In the genomic region with DNA sequence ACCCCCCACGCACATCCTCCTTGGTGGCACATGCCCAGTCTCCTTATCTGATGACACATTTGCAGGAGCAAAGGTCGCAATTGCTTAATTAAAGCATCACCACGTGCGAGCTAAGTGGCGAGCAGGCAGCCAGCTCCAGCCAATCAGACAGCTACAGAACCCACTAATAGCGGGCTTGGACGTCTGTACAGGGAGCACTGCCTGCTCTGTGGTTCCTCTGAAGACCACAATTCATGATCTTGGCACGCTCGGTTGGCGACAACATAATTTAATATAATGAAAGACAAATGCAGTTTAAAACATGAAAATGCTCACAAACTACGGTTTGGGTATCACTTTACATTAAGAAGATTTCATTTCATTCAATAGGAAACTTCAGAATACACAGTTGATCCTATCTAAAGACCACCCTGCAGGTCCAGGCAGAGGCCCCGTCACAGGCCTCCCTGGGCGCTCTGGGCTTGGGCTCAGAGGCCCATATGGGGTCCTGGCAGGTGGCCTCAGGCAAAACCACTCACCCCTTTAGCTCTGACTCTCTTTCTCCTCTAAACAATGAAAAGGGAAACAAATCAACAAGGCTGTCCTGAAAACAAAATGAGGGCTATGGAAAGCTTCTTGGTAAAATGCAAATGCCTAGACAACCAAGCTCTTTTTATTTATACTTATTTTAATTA, we compare ENCODE assay signal across 11 cellular contexts. TPM values are rescaled to one million over a fixed set of nuclear protein-coding genes. Genes with fewer than 3 reads are reported as not detected.
DNase-seq lines count a peak whose midpoint lies in the region; ATAC-seq, FAIRE-seq and TF ChIP-seq lines count a peak whose summit lies in the region.
"Had no signal": no experiment of that assay in that cellular context is flagged by ENCODE, and none has a peak within 500 bp of the region (broad histone marks: within the 10 kb centered on the region; RNA-seq: fewer than 3 reads in every experiment).

No MANE protein-coding gene starts in this region.

- H3K36me3 ChIP-seq in kidney (ENCODE audit: control insufficient read depth in 1 of 2, insufficient read depth in 2 of 2, low read length in 2 of 2) (no peaks in the 10 kb centered on the region), left ventricle myocardium inferior (no peaks in the 10 kb centered on the region)
- H3K36me3 ChIP-seq: BE2C had no signal

- no peak overlapping the region for H3K4me3 ChIP-seq in HL-60 (replicated peaks; ENCODE audit: insufficient read depth, low read length)
- H3K4me3 ChIP-seq in kidney (ENCODE audit: low read length in 2 of 2) = no peak overlapping the region
- no peak overlapping the region for H3K4me3 ChIP-seq in left ventricle myocardium inferior

- POLR2A ChIA-PET in GM10248 (lab: Yijun Ruan, JAX) = interaction anchor here (6.0 kb wide), 1 partner anchor 10 kb away, joined by 39 read pairs; a partner anchor contains a TSS

- peak; percentile 41 for DNase-seq in A172 (ENCODE audit: low spot score)
- peak; percentile 94 to 97 for DNase-seq in HL-60 (ENCODE audit: low read depth in 1 of 2, low spot score in 1 of 2)
- DNase-seq in left colon = peak; percentile 47 to 65
- DNase-seq in kidney = no peak
- DNase-seq in GM10248 (ENCODE audit: extremely low spot score) = no peak
- DNase-seq in left ventricle myocardium inferior = no peak
- DNase-seq: BE2C; left cardiac atrium; stimulated activated CD4-positive, alpha-beta T cell treated with anti-CD3 and anti-CD28 coated beads, Interleukin-4, amount 100 ng/mL, for 24 hours had no signal

- CTCF ChIA-PET in GM10248 (lab: Yijun Ruan, JAX) = interaction anchor here (1.0 to 2.9 kb wide), 6 partner anchors 9 to 136 kb away, joined by 4 to 14 read pairs (median 6); a partner anchor contains a TSS

- ATAC-seq in left colon (peak; percentile 28), GM21515 (IDR thresholded peaks at IDR 0.05; ENCODE audit: unreplicated experiment) (no peak)

- peak overlapping the region; percentile 94 for H3K27ac ChIP-seq in HL-60 (replicated peaks)
- H3K27ac ChIP-seq in VCaP = peak overlapping the region; percentile 5; the same call in 1 of the 2 replicates
- H3K27ac ChIP-seq in kidney (ENCODE audit: low read depth in 2 of 2, low read length in 2 of 2) = no peak overlapping the region
- H3K27ac ChIP-seq in left ventricle myocardium inferior (replicated peaks) = no peak overlapping the region

- H3K4me1 ChIP-seq in kidney (ENCODE audit: control insufficient read depth in 1 of 2, insufficient read depth in 1 of 2, low read depth in 1 of 2, low read length in 2 of 2) = peaks cover 18 to 37% of the 10 kb centered on the region in 2 donors
- H3K4me1 ChIP-seq in left ventricle myocardium inferior = peaks cover 84% of the 10 kb centered on the region

- no peak for TF ChIP-seq CTCF in HL-60 (IDR thresholded peaks at IDR 0.05; ENCODE audit: insufficient read depth, low read length)
- no peak for TF ChIP-seq CTCF in VCaP (conservative IDR thresholded peaks at IDR 0.05)
- TF ChIP-seq CTCF in kidney (IDR thresholded peaks at IDR 0.05; ENCODE audit: borderline replicate concordance, extremely low read depth, insufficient read depth) = no peak
- TF ChIP-seq CTCF in GM10248 (IDR thresholded peaks at IDR 0.05; ENCODE audit: control extremely low read depth, extremely low read depth, low read depth, missing control alignments) = no peak
- TF ChIP-seq CTCF in left ventricle myocardium inferior (IDR thresholded peaks at IDR 0.05; ENCODE audit: borderline replicate concordance) = no peak

- H3K27me3 ChIP-seq in HL-60 (ENCODE audit: insufficient read depth, poor library complexity, severe bottlenecking) (no peaks in the 10 kb centered on the region), left ventricle myocardium inferior (ENCODE audit: low read depth) (no peaks in the 10 kb centered on the region)
- H3K27me3 ChIP-seq: BE2C had no signal

- H3K9ac ChIP-seq in kidney (ENCODE audit: low read length in 2 of 2) = no peak overlapping the region

- H3K9me3 ChIP-seq in kidney (ENCODE audit: control insufficient read depth in 1 of 2, low read length in 2 of 2) (no peaks in the 10 kb centered on the region), left ventricle myocardium inferior (replicated peaks) (no peaks in the 10 kb centered on the region)
- H3K9me3 ChIP-seq: BE2C had no signal

- intact Hi-C loops in left colon (cut with DNase I, micrococcal nuclease) = no loop called here
- intact Hi-C loops in kidney (cut with DNase I) = no loop called here
- intact Hi-C loops in left ventricle myocardium inferior (cut with micrococcal nuclease) = no loop called here

- no peak for FAIRE-seq in kidney (lab: Jason Lieb, UNC)

RNA-seq across cellular contexts. Expression of a gene that starts 10.4 kb away (rescaled TPM):
- total RNA-seq in A172 (2014; rRNA removed; shearing (Covaris generic)) = 31.4 and 35.9 TPM in 2 replicates
- total RNA-seq in left colon = 100 to 1,000 TPM; 191 to 219 TPM
- 105 TPM for total RNA-seq in kidney
- polyA plus RNA-seq in kidney (ENCODE audit: insufficient read depth, low read depth, low replicate concordance) = 56.3 TPM
- 64.8 TPM for total RNA-seq in left ventricle myocardium inferior

Comparison
In these comparisons a context has a peak if more than half of its experiments do, and no peak if none do; other contexts are left out.
1. DNase-seq: peak in A172 (single experiment), HL-60 (2 of 2) and left colon (2 of 2); none in kidney (single experiment), GM10248 (single experiment) and left ventricle myocardium inferior (single experiment).
2. H3K27ac ChIP-seq: peak in HL-60 (single experiment) and VCaP (single experiment); none in kidney (0 of 2) and left ventricle myocardium inferior (single experiment).